In genomic region chr1:203305809-203306088, GRCh38 we compare ENCODE assay signal across 8 cellular contexts. TPM values are rescaled to one million over a fixed set of nuclear protein-coding genes. Genes with fewer than 3 reads are reported as not detected.
DNase-seq lines count a peak whose midpoint lies in the region; ATAC-seq and TF ChIP-seq lines count a peak whose summit lies in the region.

No MANE protein-coding gene starts in this region.

- CTCF ChIA-PET in GM10248 (lab: Yijun Ruan, JAX) = interaction anchor here (0.7 to 9.7 kb wide), 10 partner anchors 11 to 34 kb away, joined by 3 to 228 read pairs (median 14); no protein-coding TSS in a partner anchor

- TF ChIP-seq CTCF in OCI-LY1 (IDR thresholded peaks at IDR 0.05; ENCODE audit: low read length) (no peak), endothelial cell (IDR thresholded peaks at IDR 0.05; ENCODE audit: unreplicated experiment) (no peak), nephron (IDR thresholded peaks at IDR 0.05; ENCODE audit: unreplicated experiment in 3 of 3) (no peak), GM13976 (IDR thresholded peaks at IDR 0.05; ENCODE audit: borderline replicate concordance, control extremely low read depth, extremely low read depth, insufficient read depth, missing control alignments) (no peak), GM10248 (IDR thresholded peaks at IDR 0.05; ENCODE audit: control extremely low read depth, extremely low read depth, low read depth, missing control alignments) (no peak)

- peak overlapping the region; percentile 97 for H3K4me3 ChIP-seq in OCI-LY1 (ENCODE audit: low read depth, low read length, poor library complexity, severe bottlenecking)

- H3K27me3 ChIP-seq in OCI-LY1 (ENCODE audit: insufficient read depth, low read length) = no peaks in the 10 kb centered on the region

- H3K79me2 ChIP-seq in OCI-LY1 (ENCODE audit: insufficient read depth, low read length) = peaks cover 44% of the 10 kb centered on the region

- peaks cover 43% of the 10 kb centered on the region for H3F3A ChIP-seq in OCI-LY1 (ENCODE audit: insufficient read depth, low read length)

- H3K4me1 Mint-ChIP-seq in activated CD4-positive, alpha-beta T cell treated with anti-CD3 and anti-CD28 coated beads, Interleukin-2, amount 10 ng/mL, durations not matched to agents 24 days and 14 days = peaks cover 62% of the 10 kb centered on the region
- H3K4me1 Mint-ChIP-seq in endothelial cell (ENCODE audit: unreplicated experiment) (peaks cover 70% of the 10 kb centered on the region), nephron (peaks cover 56% of the 10 kb centered on the region)

- intact Hi-C loops in activated CD4-positive, alpha-beta T cell treated with anti-CD3 and anti-CD28 coated beads, Interleukin-2, amount 10 ng/mL, durations not matched to agents 24 days and 14 days (cut with micrococcal nuclease) = loop anchor here (1.0 kb wide), 4 partner anchors 16 to 33 kb away; no protein-coding TSS in a partner anchor

- peaks cover 46% of the 10 kb centered on the region for H3K36me3 Mint-ChIP-seq in activated CD4-positive, alpha-beta T cell treated with anti-CD3 and anti-CD28 coated beads, Interleukin-2, amount 10 ng/mL, durations not matched to agents 24 days and 14 days (ENCODE audit: low read depth)
- H3K36me3 Mint-ChIP-seq in endothelial cell (ENCODE audit: low read depth, unreplicated experiment) = peaks cover 37% of the 10 kb centered on the region
- peaks cover 23% of the 10 kb centered on the region for H3K36me3 Mint-ChIP-seq in nephron (ENCODE audit: low read depth)

- peaks cover 50% of the 10 kb centered on the region for H3K36me3 ChIP-seq in OCI-LY1 (ENCODE audit: insufficient read depth, low read length)

- no peaks in the 10 kb centered on the region for H3K9me3 Mint-ChIP-seq in activated CD4-positive, alpha-beta T cell treated with anti-CD3 and anti-CD28 coated beads, Interleukin-2, amount 10 ng/mL, durations not matched to agents 24 days and 14 days
- H3K9me3 Mint-ChIP-seq in endothelial cell (ENCODE audit: unreplicated experiment) = no peaks in the 10 kb centered on the region
- no peaks in the 10 kb centered on the region for H3K9me3 Mint-ChIP-seq in nephron

- in situ Hi-C loops in GM13976 (cut with MboI; ENCODE audit: low sequenced_read_pairs, unreplicated experiment) = no loop called here

- POLR2A ChIA-PET in GM10248 (lab: Yijun Ruan, JAX) = interaction anchor here (1.0 to 9.2 kb wide), 9 partner anchors 9 to 33 kb away, joined by 4 to 225 read pairs (median 15); no protein-coding TSS in a partner anchor

- no peak overlapping the region for H2AFZ ChIP-seq in OCI-LY1 (ENCODE audit: low read length)

- no peaks in the 10 kb centered on the region for H4K20me1 ChIP-seq in OCI-LY1 (ENCODE audit: insufficient read depth, low read length)

- H3K27ac ChIP-seq in OCI-LY1 (ENCODE audit: low read depth, low read length, poor library complexity, severe bottlenecking) = peak overlapping the region; percentile 99

- peak overlapping the region; percentile 99 for H3K4me3 Mint-ChIP-seq in activated CD4-positive, alpha-beta T cell treated with anti-CD3 and anti-CD28 coated beads, Interleukin-2, amount 10 ng/mL, durations not matched to agents 24 days and 14 days
- H3K4me3 Mint-ChIP-seq in endothelial cell (ENCODE audit: unreplicated experiment) (peak overlapping the region; percentile 95), nephron (peak overlapping the region; percentile 80 to 92 (median 90))

- H3K9me3 ChIP-seq in OCI-LY1 (ENCODE audit: low read length) = no peaks in the 10 kb centered on the region

- no peaks in the 10 kb centered on the region for H3K9me2 ChIP-seq in OCI-LY1 (ENCODE audit: low read depth, low read length)

- peak overlapping the region; percentile 92 for H3K27ac Mint-ChIP-seq in activated CD4-positive, alpha-beta T cell treated with anti-CD3 and anti-CD28 coated beads, Interleukin-2, amount 10 ng/mL, durations not matched to agents 24 days and 14 days
- H3K27ac Mint-ChIP-seq in endothelial cell (ENCODE audit: unreplicated experiment) (peak overlapping the region; percentile 77), nephron (peak overlapping the region; percentile 82 to 87 (median 82))

- DNase-seq in activated CD4-positive, alpha-beta T cell treated with anti-CD3 and anti-CD28 coated beads, Interleukin-2, amount 10 ng/mL, durations not matched to agents 24 days and 14 days = no peak
- DNase-seq in activated CD4-positive, alpha-beta T cell treated with anti-CD3 and anti-CD28 coated beads for 48 hours = no peak
- no peak for DNase-seq in endothelial cell (ENCODE audit: low spot score)
- no peak for DNase-seq in GM13976 (ENCODE audit: low spot score)
- DNase-seq in GM10248 (ENCODE audit: extremely low spot score) = no peak

- H3K27me3 Mint-ChIP-seq in activated CD4-positive, alpha-beta T cell treated with anti-CD3 and anti-CD28 coated beads, Interleukin-2, amount 10 ng/mL, durations not matched to agents 24 days and 14 days = no peaks in the 10 kb centered on the region
- peaks cover 18% of the 10 kb centered on the region for H3K27me3 Mint-ChIP-seq in endothelial cell (ENCODE audit: unreplicated experiment)
- H3K27me3 Mint-ChIP-seq in nephron (ENCODE audit: low read depth) = peaks cover 4% of the 10 kb centered on the region

- ATAC-seq in HG02870 (IDR thresholded peaks at IDR 0.05; ENCODE audit: unreplicated experiment) = no peak

- H3K9ac ChIP-seq in OCI-LY1 (ENCODE audit: low read length) = peak overlapping the region; percentile 99

- peak overlapping the region; percentile 86 for H3K4me2 ChIP-seq in OCI-LY1 (ENCODE audit: low read length)

- H3K4me1 ChIP-seq in OCI-LY1 (ENCODE audit: insufficient read depth, low read length, severe bottlenecking) = peaks cover 73% of the 10 kb centered on the region

RNA-seq across cellular contexts. Expression of gene BTG2, which starts 0.4 kb away (rescaled TPM):
- 106 and 108 TPM in 2 replicates for total RNA-seq in activated CD4-positive, alpha-beta T cell treated with anti-CD3 and anti-CD28 coated beads, Interleukin-2, amount 10 ng/mL, durations not matched to agents 24 days and 14 days
- 80.0 TPM for total RNA-seq in endothelial cell (ENCODE audit: unreplicated experiment)

RNA-seq across cellular contexts. Expression of gene FMOD, which starts 45.2 kb away (rescaled TPM):
- 1.4 and 1.9 TPM in 2 replicates for total RNA-seq in activated CD4-positive, alpha-beta T cell treated with anti-CD3 and anti-CD28 coated beads, Interleukin-2, amount 10 ng/mL, durations not matched to agents 24 days and 14 days
- not detected for total RNA-seq in endothelial cell (ENCODE audit: unreplicated experiment)
